8 cellular contexts compared by ENCODE assay signal in genomic region chr16:50065624-50066481, GRCh38. TPM values are rescaled to one million over a fixed set of nuclear protein-coding genes. Genes with fewer than 3 reads are reported as not detected.
DNase-seq lines count a peak whose midpoint lies in the region; ATAC-seq and TF ChIP-seq lines count a peak whose summit lies in the region.

A gene with protein sequence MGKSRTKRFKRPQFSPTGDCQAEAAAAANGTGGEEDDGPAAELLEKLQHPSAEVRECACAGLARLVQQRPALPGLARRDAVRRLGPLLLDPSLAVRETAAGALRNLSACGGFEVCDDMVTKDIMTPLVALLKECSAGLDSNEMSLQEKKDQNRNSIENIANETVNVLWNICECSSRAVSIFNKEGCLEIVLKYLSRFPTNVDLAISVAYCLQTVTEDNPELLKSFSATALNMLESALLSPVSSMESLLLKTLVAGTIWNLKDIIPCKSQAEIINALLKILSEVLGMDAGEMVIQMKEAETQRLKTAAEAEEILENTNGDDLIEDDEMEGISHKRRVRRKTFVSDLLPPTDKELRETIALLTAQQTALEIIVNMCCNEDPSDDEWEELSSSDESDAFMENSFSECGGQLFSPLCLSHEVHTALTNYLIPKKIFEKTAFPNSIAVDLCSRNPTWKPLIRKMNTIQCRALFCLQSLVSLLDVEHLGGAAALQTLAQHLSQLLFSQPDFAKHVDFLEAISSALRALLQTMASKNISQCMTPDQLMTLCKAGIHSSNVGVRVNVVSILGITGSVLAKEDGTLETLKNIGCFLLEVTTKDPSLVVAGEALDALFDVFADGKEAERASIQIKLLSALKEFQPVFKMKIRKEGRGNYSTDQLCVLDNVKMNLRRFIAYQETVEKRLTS (plus strand): TSS chr16:50065970. CDS start chr16:50066132, 162 bp downstream.

- intact Hi-C loops in T-helper 1 cell treated with Interleukin-12 subunit alpha and Interleukin-12 subunit beta and Interleukin-4 antibody, amounts not matched to agents 30 ng/mL and 1 ng/mL, for 36 hours (cut with micrococcal nuclease) = loop anchor here (1.0 to 10.0 kb wide), 11 partner anchors 41 to 1681 kb away; partner anchors contain the start of genes ADCY7, CNEP1R1, NKD1 and SIAH1
- intact Hi-C loops in left ventricle myocardium superior (cut with micrococcal nuclease) = no loop called here
- intact Hi-C loops in prostate gland (cut with DNase I) = loop anchor here (2.0 to 5.0 kb wide), 3 partner anchors 87 to 296 kb away; partner anchors contain the start of gene TENT4B

- H3K27me3 ChIP-seq in prostate gland (replicated peaks; ENCODE audit: insufficient read depth) = no peaks in the 10 kb centered on the region

- DNase-seq in GM13977 (ENCODE audit: low spot score) = peak; percentile 95
- DNase-seq in NCI-H146 treated with DMSO at 0.1 percent for 48 hours (lab: John Stamatoyannopoulos, UW; ENCODE audit: unreplicated experiment) = peak; percentile 69
- peak; percentile 82 for DNase-seq in amniotic stem cell (lab: John Stamatoyannopoulos, UW)
- peak; percentile 95 for DNase-seq in left ventricle myocardium superior
- peak; percentile 84 for DNase-seq in prostate gland (ENCODE audit: low spot score)
- DNase-seq in ureter (ENCODE audit: low spot score) = peak; percentile 94

- peak within 1 kb of the TSS; percentile 81 to 88 for H3K4me3 ChIP-seq in prostate gland

- H3K9me3 ChIP-seq in prostate gland = no peaks in the 10 kb centered on the region

- in situ Hi-C loops in GM13977 (cut with MboI; ENCODE audit: low pct_unique_long_range_greater_than_20kb, low sequenced_read_pairs, unreplicated experiment) = loop anchor here (10.0 kb wide), 1 partner anchor 149 kb away; no protein-coding TSS in a partner anchor

- TF ChIP-seq CTCF in GM13977 (IDR thresholded peaks at IDR 0.05; ENCODE audit: extremely low read depth, insufficient read depth, missing control alignments) (no peak), prostate gland (IDR thresholded peaks at IDR 0.05) (no peak)

- no peaks in the 10 kb centered on the region for H3K4me1 ChIP-seq in prostate gland (replicated peaks)

- H3K36me3 ChIP-seq in prostate gland = no peaks in the 10 kb centered on the region

- ATAC-seq in HG02870 (IDR thresholded peaks at IDR 0.05; ENCODE audit: unreplicated experiment) (peak; percentile 71), left ventricle myocardium superior (peak; percentile 98)

- 3% methylated on average over 84 of the region's 91 CpGs for WGBS in prostate gland

- peak within 1 kb of the TSS; percentile 88 for H3K27ac ChIP-seq in prostate gland

- no peak for TF ChIP-seq POLR2A in prostate gland (IDR thresholded peaks at IDR 0.05)

RNA-seq across cellular contexts. Expression of the gene that starts here (rescaled TPM):
- 26.8 and 30.2 TPM in 2 replicates for total RNA-seq in T-helper 1 cell treated with Interleukin-12 subunit alpha and Interleukin-12 subunit beta and Interleukin-4 antibody, amounts not matched to agents 30 ng/mL and 1 ng/mL, for 36 hours
- total RNA-seq in left ventricle myocardium superior = 9.6 TPM
- 10 to 100 TPM; 18.8 to 22.7 TPM for total RNA-seq in prostate gland
- 26.1 TPM for total RNA-seq in ureter

Comparison
In these comparisons a context has a peak if more than half of its experiments do, and no peak if none do; other contexts are left out.
1. Peak in every context shown above with its lines: DNase-seq, ATAC-seq, H3K4me3 ChIP-seq and H3K27ac ChIP-seq.